Comparison of ENCODE assay signal across 8 cellular contexts in genomic region chr21:42525228-42525604, GRCh38. TPM values are rescaled to one million over a fixed set of nuclear protein-coding genes. Genes with fewer than 3 reads are reported as not detected.
DNase-seq lines count a peak whose midpoint lies in the region; ATAC-seq lines count a peak whose summit lies in the region.

No MANE protein-coding gene starts in this region.

- DNase-seq in astrocyte of the hippocampus (ENCODE audit: low read depth, low spot score) (peak; percentile 38), mesenteric fat pad (ENCODE audit: low spot score) (peak; percentile 83), NCI-H446 (lab: John Stamatoyannopoulos, UW) (no peak), posterior vena cava (ENCODE audit: low spot score) (no peak)

- peak; percentile 9 for ATAC-seq in GM18909 (IDR thresholded peaks at IDR 0.05; ENCODE audit: poor library complexity, unreplicated experiment)
- peak; percentile 12 for ATAC-seq in HG02938 (IDR thresholded peaks at IDR 0.05; ENCODE audit: unreplicated experiment)
- no peak for ATAC-seq in GM19351 (IDR thresholded peaks at IDR 0.05; ENCODE audit: unreplicated experiment)
- no peak for ATAC-seq in HG02588 (IDR thresholded peaks at IDR 0.05; ENCODE audit: unreplicated experiment)

- intact Hi-C loops in posterior vena cava (cut with DNase I) = no loop called here

RNA-seq across cellular contexts. Expression of gene SLC37A1, which starts 11.6 kb away (rescaled TPM):
- total RNA-seq in mesenteric fat pad (7.0 TPM), posterior vena cava (1 to 10 TPM; 5.2 to 6.0 TPM)

RNA-seq across cellular contexts. Expression of gene RSPH1, which starts 29.2 kb away (rescaled TPM):
- total RNA-seq in mesenteric fat pad (0.22 TPM), posterior vena cava (under 1 TPM in 1 of 2 donors, not detected in 1; 0.19 TPM)

Comparison
In these comparisons a context has a peak if more than half of its experiments do, and no peak if none do; other contexts are left out.
1. ATAC-seq: peak in GM18909 (single experiment) and HG02938 (single experiment); none in GM19351 (single experiment) and HG02588 (single experiment).
2. DNase-seq: peak in astrocyte of the hippocampus (single experiment) and mesenteric fat pad (single experiment); none in NCI-H446 (0 of 2) and posterior vena cava (single experiment).